8 cellular contexts compared by ENCODE assay signal in genomic region chr4:4488405-4489404, GRCh38. TPM values are rescaled to one million over a fixed set of nuclear protein-coding genes. Genes with fewer than 3 reads are reported as not detected.
DNase-seq lines count a peak whose midpoint lies in the region; ATAC-seq, FAIRE-seq and TF ChIP-seq lines count a peak whose summit lies in the region.

No MANE protein-coding gene starts in this region.

- intact Hi-C loops in heart right ventricle (cut with DNase I): loop anchor here in 7 of 10 donors (2.0 to 10.0 kb wide), 10 partner anchors 196 to 1326 kb away; partner anchors contain the start of gene MSX1 (in 1 of the 7)

- no peak for TF ChIP-seq EP300 in Ishikawa (IDR thresholded peaks at IDR 0.05; ENCODE audit: borderline replicate concordance)

- peak; percentile 75 to 93 (median 91) for TF ChIP-seq CTCF in heart right ventricle (IDR thresholded peaks at IDR 0.05)

- ATAC-seq in GM21717 (IDR thresholded peaks at IDR 0.05; ENCODE audit: unreplicated experiment) (peak; percentile 70), SK-N-SH treated with all-trans-retinoic acid at 6 μM for 48 hours (peak; percentile 98), heart right ventricle (peak; percentile 75 to 90 (median 86))
- peak; percentile 95 for ATAC-seq in activated naive CD8-positive, alpha-beta T cell treated with anti-CD3 and anti-CD28 coated beads, Interleukin-2, amount 10 ng/mL, durations not matched to agents 7 days and 5 days (ENCODE audit: low read depth)

- no peaks in the 10 kb centered on the region for H3K27me3 Mint-ChIP-seq in activated naive CD8-positive, alpha-beta T cell treated with anti-CD3 and anti-CD28 coated beads, Interleukin-2, amount 10 ng/mL, durations not matched to agents 7 days and 5 days

- no peaks in the 10 kb centered on the region for H3K36me3 ChIP-seq in heart right ventricle

- H3K4me3 ChIP-seq in heart right ventricle: no peak overlapping the region

- H3K9me3 ChIP-seq in heart right ventricle: no peaks in the 10 kb centered on the region

- H3K27ac Mint-ChIP-seq in activated naive CD8-positive, alpha-beta T cell treated with anti-CD3 and anti-CD28 coated beads, Interleukin-2, amount 10 ng/mL, durations not matched to agents 7 days and 5 days: no peak overlapping the region

- peaks cover 0 to 17% (median 7%) of the 10 kb centered on the region in 9 donors for H3K4me1 ChIP-seq in heart right ventricle

- 33 to 37% methylated on average over 6 of the region's 6 CpGs for WGBS in heart right ventricle, 2 donors

- TF ChIP-seq RAD21 in Ishikawa (IDR thresholded peaks at IDR 0.05; ENCODE audit: low read depth): peak; percentile 91

- DNase-seq in activated naive CD8-positive, alpha-beta T cell treated with anti-CD3 and anti-CD28 coated beads, Interleukin-2, amount 10 ng/mL, durations not matched to agents 7 days and 5 days: peak; percentile 57
- DNase-seq in heart right ventricle: peak; percentile 20 to 63
- peak; percentile 63 for DNase-seq in retina
- no peak for DNase-seq in NCI-H1436 treated with DMSO at 0.1 percent for 48 hours (lab: John Stamatoyannopoulos, UW)

- H3K4me1 Mint-ChIP-seq in activated naive CD8-positive, alpha-beta T cell treated with anti-CD3 and anti-CD28 coated beads, Interleukin-2, amount 10 ng/mL, durations not matched to agents 7 days and 5 days: peaks cover 5% of the 10 kb centered on the region

- H3K4me3 Mint-ChIP-seq in activated naive CD8-positive, alpha-beta T cell treated with anti-CD3 and anti-CD28 coated beads, Interleukin-2, amount 10 ng/mL, durations not matched to agents 7 days and 5 days: no peak overlapping the region

- FAIRE-seq in G401.6 (lab: Jason Lieb, UNC): peak; percentile 98

- H3K27me3 ChIP-seq in heart right ventricle: no peaks in the 10 kb centered on the region

- POLR2A ChIA-PET in activated naive CD8-positive, alpha-beta T cell treated with anti-CD3 and anti-CD28 coated beads, Interleukin-2, amount 10 ng/mL, durations not matched to agents 7 days and 5 days (lab: Charles Lee): no interaction called here

- no peaks in the 10 kb centered on the region for H3K36me3 Mint-ChIP-seq in activated naive CD8-positive, alpha-beta T cell treated with anti-CD3 and anti-CD28 coated beads, Interleukin-2, amount 10 ng/mL, durations not matched to agents 7 days and 5 days

- no peaks in the 10 kb centered on the region for H3K9me3 Mint-ChIP-seq in activated naive CD8-positive, alpha-beta T cell treated with anti-CD3 and anti-CD28 coated beads, Interleukin-2, amount 10 ng/mL, durations not matched to agents 7 days and 5 days

- H3K27ac ChIP-seq in heart right ventricle: no peak overlapping the region

TF ChIP-seq in Ishikawa, 13 proteins besides CTCF, POLR2A, EP300 and RAD21:
- TF ChIP-seq CEBPB (IDR thresholded peaks at IDR 0.05): no peak
- no peak for TF ChIP-seq NFIC (IDR thresholded peaks at IDR 0.05)
- TF ChIP-seq ZBTB7A (IDR thresholded peaks at IDR 0.05; ENCODE audit: low read depth): no peak
- TF ChIP-seq YY1 (IDR thresholded peaks at IDR 0.05; ENCODE audit: low read depth): no peak
- no peak for TF ChIP-seq REST (IDR thresholded peaks at IDR 0.05; ENCODE audit: low read depth)
- TF ChIP-seq TAF1 (IDR thresholded peaks at IDR 0.05; ENCODE audit: low read depth): no peak
- TF ChIP-seq CREB1 (IDR thresholded peaks at IDR 0.05; ENCODE audit: low read depth): no peak
- TF ChIP-seq TCF12 (IDR thresholded peaks at IDR 0.05; ENCODE audit: low read depth): no peak
TF ChIP-seq in Ishikawa: peak in this region for 0.

TF ChIP-seq in SK-N-SH treated with all-trans-retinoic acid at 6 μM for 48 hours, 23 proteins besides CTCF, POLR2A, EP300 and RAD21:
- TF ChIP-seq ZNF70 (CRISPR knock-in tag; IDR thresholded peaks at IDR 0.05) (no peak), ARNTL (CRISPR knock-in tag; IDR thresholded peaks at IDR 0.05; ENCODE audit: borderline replicate concordance, low read depth) (no peak), ZNF8 (CRISPR knock-in tag; IDR thresholded peaks at IDR 0.05) (no peak), PATZ1 (CRISPR knock-in tag; IDR thresholded peaks at IDR 0.05; ENCODE audit: borderline replicate concordance) (no peak), ZC3H10 (CRISPR knock-in tag; IDR thresholded peaks at IDR 0.05) (no peak), SNAI2 (CRISPR knock-in tag; IDR thresholded peaks at IDR 0.05) (no peak), TSHZ2 (CRISPR knock-in tag; IDR thresholded peaks at IDR 0.05) (no peak), POU6F1 (CRISPR knock-in tag; IDR thresholded peaks at IDR 0.05; ENCODE audit: borderline replicate concordance, low read depth) (no peak)

RNA-seq across cellular contexts. Expression of gene STX18, which starts 53.1 kb away (rescaled TPM):
- total RNA-seq in activated naive CD8-positive, alpha-beta T cell treated with anti-CD3 and anti-CD28 coated beads, Interleukin-2, amount 10 ng/mL, durations not matched to agents 7 days and 5 days: 10 to 100 TPM; 26.5 to 27.1 TPM
- 10 to 100 TPM; 13.5 to 22.5 (median 18.0) TPM for total RNA-seq in heart right ventricle
- 10 to 100 TPM; 20.2 to 24.5 TPM for polyA plus RNA-seq in heart right ventricle
